18 cellular contexts compared by ENCODE assay signal in genomic region chr1:227756172-227756959, GRCh38. TPM values are rescaled to one million over a fixed set of nuclear protein-coding genes. Genes with fewer than 3 reads are reported as not detected.
DNase-seq lines count a peak whose midpoint lies in the region; ATAC-seq and TF ChIP-seq lines count a peak whose summit lies in the region.
"Had no signal": no experiment of that assay in that cellular context is flagged by ENCODE, and none has a peak within 500 bp of the region (broad histone marks: within the 10 kb centered on the region; RNA-seq: fewer than 3 reads in every experiment).

No MANE protein-coding gene starts in this region.

- 21 to 64% methylated on average over 3 to 6 of the region's 13 CpGs for WGBS in gastroesophageal sphincter (ENCODE audit: low coverage in 1 of 2), 2 donors

- peaks cover 50% of the 10 kb centered on the region for H3K4me1 Mint-ChIP-seq in activated CD4-positive, alpha-beta T cell treated with anti-CD3 and anti-CD28 coated beads for 36 hours

- H3K9me3 Mint-ChIP-seq in activated CD4-positive, alpha-beta T cell treated with anti-CD3 and anti-CD28 coated beads for 36 hours (ENCODE audit: low read depth), result no peaks in the 10 kb centered on the region
- H3K9me3 Mint-ChIP-seq: brain had no signal

- TF ChIP-seq POLR2A in gastroesophageal sphincter (IDR thresholded peaks at IDR 0.05), result no peak
- TF ChIP-seq POLR2A in Peyer's patch (IDR thresholded peaks at IDR 0.05), result no peak

- H3K27me3 ChIP-seq in gastroesophageal sphincter, result no peaks in the 10 kb centered on the region
- H3K27me3 ChIP-seq in skeletal muscle tissue (ENCODE audit: control insufficient read depth in 3 of 3, insufficient read depth in 3 of 3, low read length in 3 of 3), result no peaks in the 10 kb centered on the region
- no peaks in the 10 kb centered on the region for H3K27me3 ChIP-seq in Peyer's patch

- TF ChIP-seq CTCF in gastroesophageal sphincter (IDR thresholded peaks at IDR 0.05) (no peak), Peyer's patch (IDR thresholded peaks at IDR 0.05) (no peak)

- peak overlapping the region; percentile 60 for H3K27ac Mint-ChIP-seq in activated CD4-positive, alpha-beta T cell treated with anti-CD3 and anti-CD28 coated beads for 36 hours
- H3K27ac Mint-ChIP-seq: brain had no signal

- H3K36me3 ChIP-seq in gastroesophageal sphincter (peaks cover 0 to 36% of the 10 kb centered on the region in 2 donors), skeletal muscle tissue (ENCODE audit: control insufficient read depth in 3 of 3, insufficient read depth in 3 of 3, low read length in 3 of 3) (peaks cover under 1 to 9% (median 7%) of the 10 kb centered on the region in 3 donors), Peyer's patch (peaks cover 0 to 12% (median 0%) of the 10 kb centered on the region in 3 donors)

- POLR2A ChIA-PET in activated CD4-positive, alpha-beta T cell treated with anti-CD3 and anti-CD28 coated beads for 36 hours (lab: Charles Lee), result no interaction called here

- H3K36me3 Mint-ChIP-seq in activated CD4-positive, alpha-beta T cell treated with anti-CD3 and anti-CD28 coated beads for 36 hours (ENCODE audit: low read depth), result peaks cover 40% of the 10 kb centered on the region

- CTCF ChIA-PET in activated CD4-positive, alpha-beta T cell treated with anti-CD3 and anti-CD28 coated beads for 36 hours (lab: Charles Lee), result no interaction called here

- H3K27ac ChIP-seq in gastroesophageal sphincter, result peak overlapping the region in 3 of 4 donors; percentile 62 to 87 (median 86)
- peak overlapping the region; percentile 75 for H3K27ac ChIP-seq in skeletal muscle tissue (ENCODE audit: low read depth, low read length)
- peak overlapping the region in 1 of 4 donors; percentile 31 for H3K27ac ChIP-seq in Peyer's patch
- H3K27ac ChIP-seq: C4-2B, skin epidermis had no signal

- H3K4me3 Mint-ChIP-seq in activated CD4-positive, alpha-beta T cell treated with anti-CD3 and anti-CD28 coated beads for 36 hours, result no peak overlapping the region
- H3K4me3 Mint-ChIP-seq: brain had no signal

- TF ChIP-seq EP300 in gastroesophageal sphincter (IDR thresholded peaks at IDR 0.05), result no peak

- H3K4me3 ChIP-seq in gastroesophageal sphincter, result no peak overlapping the region
- no peak overlapping the region for H3K4me3 ChIP-seq in skeletal muscle tissue (ENCODE audit: low read length in 3 of 3)
- no peak overlapping the region for H3K4me3 ChIP-seq in Peyer's patch
- H3K4me3 ChIP-seq: skin epidermis had no signal

- peak; percentile 48 for ATAC-seq in activated CD4-positive, alpha-beta T cell treated with anti-CD3 and anti-CD28 coated beads for 36 hours
- ATAC-seq in HG03432 (IDR thresholded peaks at IDR 0.05; ENCODE audit: unreplicated experiment) (peak; percentile 39), gastroesophageal sphincter (peak; percentile 62), GM18519 (IDR thresholded peaks at IDR 0.05; ENCODE audit: low FRiP score, unreplicated experiment) (no peak)

- peak; percentile 49 for DNase-seq in activated CD4-positive, alpha-beta T cell treated with anti-CD3 and anti-CD28 coated beads for 36 hours
- DNase-seq in activated CD4-positive, alpha-beta T cell treated with anti-CD3 and anti-CD28 coated beads for 4 hours, result no peak
- DNase-seq in Peyer's patch (no peak), HK-2 (ENCODE audit: unreplicated experiment) (no peak)
- DNase-seq: activated naive CD4-positive, alpha-beta T cell treated with Interleukin-2 at 50 U/mL for 16 hours; erythroblast; Karpas-422; left cardiac atrium; NCI-H1417 had no signal

- H3K9me3 ChIP-seq in gastroesophageal sphincter (no peaks in the 10 kb centered on the region), skeletal muscle tissue (ENCODE audit: control insufficient read depth in 3 of 3, low read length in 3 of 3) (no peaks in the 10 kb centered on the region), Peyer's patch (no peaks in the 10 kb centered on the region)

- H3K4me1 ChIP-seq in gastroesophageal sphincter (peaks cover 0 to 90% (median 22%) of the 10 kb centered on the region in 3 donors), skeletal muscle tissue (ENCODE audit: control insufficient read depth in 3 of 3, insufficient read depth in 3 of 3, low read length in 3 of 3) (peaks cover 69 to 90% (median 70%) of the 10 kb centered on the region in 3 donors), Peyer's patch (peaks cover 0 to 16% (median 0%) of the 10 kb centered on the region in 4 donors)

- peak overlapping the region in 2 of 3 donors; percentile 25 to 29 for H3K9ac ChIP-seq in skeletal muscle tissue (ENCODE audit: low read depth in 1 of 3, low read length in 3 of 3)

- intact Hi-C loops in activated CD4-positive, alpha-beta T cell treated with anti-CD3 and anti-CD28 coated beads for 36 hours (cut with DNase I, micrococcal nuclease), result no loop called here

- no peaks in the 10 kb centered on the region for H3K27me3 Mint-ChIP-seq in activated CD4-positive, alpha-beta T cell treated with anti-CD3 and anti-CD28 coated beads for 36 hours
- H3K27me3 Mint-ChIP-seq: brain had no signal

RNA-seq across cellular contexts. Expression of gene SNAP47, which starts 21.1 kb away (rescaled TPM):
- total RNA-seq in activated CD4-positive, alpha-beta T cell treated with anti-CD3 and anti-CD28 coated beads for 36 hours, result 10 to 100 TPM; 30.3 to 31.2 TPM
- 10 to 100 TPM; 27.1 to 47.0 (median 35.6) TPM for total RNA-seq in gastroesophageal sphincter
- 44.9 TPM for total RNA-seq in skeletal muscle tissue
- 10 to 100 TPM; 25.7 to 71.0 (median 38.4) TPM for total RNA-seq in Peyer's patch

RNA-seq across cellular contexts. Expression of gene JMJD4, which starts 21.3 kb away (rescaled TPM):
- total RNA-seq in activated CD4-positive, alpha-beta T cell treated with anti-CD3 and anti-CD28 coated beads for 36 hours, result 10 to 100 TPM; 14.4 to 18.1 TPM
- 10 to 100 TPM; 13.8 to 19.5 (median 17.0) TPM for total RNA-seq in gastroesophageal sphincter
- total RNA-seq in skeletal muscle tissue, result 19.3 TPM
- 10 to 100 TPM; 14.9 to 28.4 (median 20.7) TPM for total RNA-seq in Peyer's patch

RNA-seq across cellular contexts. Expression of gene PRSS38, which starts 59.1 kb away (rescaled TPM):
- total RNA-seq in activated CD4-positive, alpha-beta T cell treated with anti-CD3 and anti-CD28 coated beads for 36 hours, result not detected
- total RNA-seq in gastroesophageal sphincter, result not detected
- not detected for total RNA-seq in skeletal muscle tissue
- not detected for total RNA-seq in Peyer's patch
- total RNA-seq: dermis microvascular lymphatic vessel endothelial cell, left cardiac atrium, omental fat pad had no signal
